Comparison of ENCODE assay signal across 9 cellular contexts in the genomic region with DNA sequence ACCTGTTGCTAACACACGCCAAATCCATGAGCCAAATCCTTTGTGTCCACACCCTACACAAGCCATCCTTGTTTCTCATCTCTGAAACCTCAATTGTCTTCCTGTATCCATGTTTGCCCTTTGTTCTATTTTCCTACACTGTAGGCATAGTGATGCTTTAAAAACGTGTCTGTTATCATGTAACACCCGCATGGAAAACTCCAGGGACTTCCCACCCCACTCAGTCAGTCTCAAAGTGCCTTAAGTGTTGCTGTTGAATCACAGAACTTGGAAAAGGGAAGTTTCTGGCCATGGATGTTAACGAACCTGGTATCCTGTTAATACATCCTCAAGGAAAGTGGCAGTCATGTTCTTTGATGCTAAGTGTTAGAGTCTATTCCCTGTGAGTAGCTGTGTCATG. TPM values are rescaled to one million over a fixed set of nuclear protein-coding genes. Genes with fewer than 3 reads are reported as not detected.
"Had no signal": no experiment of that assay in that cellular context is flagged by ENCODE, and none has a peak within 500 bp of the region (broad histone marks: within the 10 kb centered on the region; RNA-seq: fewer than 3 reads in every experiment).

No MANE protein-coding gene starts in this region.

- H3K27ac ChIP-seq: HL-60 had no signal

- H3K4me3 ChIP-seq: K562 had no signal

- FAIRE-seq: HepG2, HTR-8/SVneo, K562 had no signal

- DNase-seq: IMR-90, KBM-7 had no signal

RNA-seq across cellular contexts. Expression of a gene that starts 9.7 kb away (rescaled TPM):
- total RNA-seq: HepG2, HT-29, HT1080, IMR-90, K562 had no signal
- polyA plus RNA-seq: HepG2, IgD-negative memory B cell, IMR-90, K562 had no signal

RNA-seq across cellular contexts. Expression of a gene that starts 19.9 kb away (rescaled TPM):
- total RNA-seq: HepG2, HT-29, HT1080, IMR-90, K562 had no signal
- polyA plus RNA-seq: HepG2, IgD-negative memory B cell, IMR-90, K562 had no signal

RNA-seq across cellular contexts. Expression of a gene that starts 27.7 kb away (rescaled TPM):
- total RNA-seq: HepG2, HT-29, HT1080, IMR-90, K562 had no signal
- polyA plus RNA-seq: HepG2, IMR-90, K562 had no signal

RNA-seq across cellular contexts. Expression of a gene that starts 30.2 kb away (rescaled TPM):
- total RNA-seq: HepG2, HT-29, HT1080, IMR-90, K562 had no signal
- polyA plus RNA-seq: HepG2, IgD-negative memory B cell, IMR-90, K562 had no signal

RNA-seq across cellular contexts. Expression of a gene that starts 50.6 kb away (rescaled TPM):
- total RNA-seq: HepG2, HT-29, HT1080, IMR-90, K562 had no signal
- polyA plus RNA-seq: HepG2, IgD-negative memory B cell, IMR-90, K562 had no signal
